ENCODE assay signal across 35 cellular contexts in the genomic region with DNA sequence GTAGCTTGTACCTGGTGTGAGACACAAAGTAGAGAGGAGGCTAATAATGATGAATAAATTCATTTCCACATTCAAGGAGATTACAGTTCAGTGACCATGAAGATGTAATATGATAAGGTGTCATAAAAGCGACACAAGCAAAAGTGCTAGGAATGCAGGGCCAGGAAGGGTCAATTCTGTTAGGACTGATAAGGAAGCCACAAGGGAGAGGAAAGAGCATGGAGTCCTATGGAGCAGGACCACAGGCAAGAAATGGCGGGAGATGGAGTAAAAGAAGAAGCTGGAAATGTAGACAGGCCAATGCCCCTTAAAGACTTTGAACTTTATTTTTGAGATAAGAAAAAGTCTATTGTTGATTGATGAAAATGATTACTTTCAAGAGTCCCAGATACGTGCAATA.
"Had no signal": no experiment of that assay in that cellular context is flagged by ENCODE, and none has a peak within 500 bp of the region (broad histone marks: within the 10 kb centered on the region; RNA-seq: fewer than 3 reads in every experiment).

No MANE protein-coding gene starts in this region.

- H3K9me3 ChIP-seq: MG63 had no signal

- H3K27me3 ChIP-seq: MG63 had no signal

- DNase-seq: Karpas-422, Kasumi-1, MG63, MM.1S, MV-4-11, NCI-H1048, NCI-H1092, NCI-H1092 treated with DMSO at 0.1 percent for 48 hours, NCI-H1105, NCI-H1105 treated with DMSO at 0.1 percent for 48 hours, NCI-H1417, NCI-H1417 treated with DMSO at 0.1 percent for 48 hours, NCI-H1436, NCI-H1436 treated with DMSO at 0.1 percent for 48 hours, NCI-H146, NCI-H1694, NCI-H1694 treated with DMSO at 0.1 percent for 48 hours, NCI-H187 treated with DMSO at 0.1 percent for 48 hours, NCI-H1930, NCI-H2029, NCI-H2029 treated with DMSO at 0.1 percent for 48 hours, NCI-H2081, NCI-H2081 treated with DMSO at 0.1 percent for 48 hours, NCI-H2107, NCI-H2171, NCI-H2171 treated with DMSO at 0.1 percent for 48 hours, NCI-H2227 treated with DMSO at 0.1 percent for 48 hours, NCI-H226, NCI-H345, NCI-H446, NCI-H446 treated with DMSO at 0.1 percent for 48 hours, NCI-H510A, NCI-H510A treated with DMSO at 0.1 percent for 48 hours, NCI-H524, NCI-H524 treated with DMSO at 0.1 percent for 48 hours had no signal

- H3K4me3 ChIP-seq: MG63 had no signal

- H3K36me3 ChIP-seq: MG63 had no signal
